Comparison of ENCODE assay signal across 3 cellular contexts in genomic region chr3:28485164-28485563, GRCh38.
"Had no signal": no experiment of that assay in that cellular context is flagged by ENCODE, and none has a peak within 500 bp of the region (broad histone marks: within the 10 kb centered on the region; RNA-seq: fewer than 3 reads in every experiment).

No MANE protein-coding gene starts in this region.

- ATAC-seq: GM12878 had no signal

- H3K4me3 ChIP-seq: GM12878 had no signal

- DNase-seq: GDM1, GF-D8 had no signal
